8 cellular contexts compared by ENCODE assay signal in genomic region chr2:200809506-200810251, GRCh38. TPM values are rescaled to one million over a fixed set of nuclear protein-coding genes. Genes with fewer than 3 reads are reported as not detected.
DNase-seq lines count a peak whose midpoint lies in the region; ATAC-seq and TF ChIP-seq lines count a peak whose summit lies in the region.

No MANE protein-coding gene starts in this region.

- WGBS in gastroesophageal sphincter (ENCODE audit: low coverage in 1 of 2), 2 donors: 72 to 84% methylated on average over 5 to 7 of the region's 7 CpGs

- H3K9me3 ChIP-seq in HCT116 (ENCODE audit: control insufficient read depth in 1 of 2, insufficient read depth in 1 of 2, low read depth in 1 of 2, low read length in 2 of 2) (no peaks in the 10 kb centered on the region), gastroesophageal sphincter (no peaks in the 10 kb centered on the region)

- POLR2A ChIA-PET in HCT116 (lab: Charles Lee): no interaction called here

- H3K27ac ChIP-seq in HCT116 (ENCODE audit: low read depth, low read length) (no peak overlapping the region), gastroesophageal sphincter (peak overlapping the region; percentile 96 to 100 (median 98)), skin epidermis (peak overlapping the region in 17 of 21 experiments; percentile 96 to 100 (median 99))

- H3K36me3 ChIP-seq in HCT116 (ENCODE audit: control insufficient read depth in 1 of 2, insufficient read depth in 2 of 2, low read length in 2 of 2) (peaks cover 15 to 16% of the 10 kb centered on the region in 2 experiments), gastroesophageal sphincter (peaks cover 0 to 7% of the 10 kb centered on the region in 2 donors)

- H3K36me3 Mint-ChIP-seq in activated T-helper 2 cell treated with anti-CD3 and anti-CD28 coated beads, Interferon-gamma antibody, Interleukin-2, Interleukin-4, amounts not matched to agents 10 μg/mL and 5 μg/mL and 100 μg/mL, durations not matched to agents 14 hours and 24 hours and 36 hours (ENCODE audit: low read depth): peaks cover 26% of the 10 kb centered on the region

- BruUV-seq in HCT116 (replicated peaks; lab: Mats Ljungman, UMichigan): no TSS peak

- no peak for TF ChIP-seq POLR2A in HCT116 (IDR thresholded peaks at IDR 0.05; ENCODE audit: borderline replicate concordance, extremely low read depth, insufficient read depth, insufficient read length)
- TF ChIP-seq POLR2A in gastroesophageal sphincter (IDR thresholded peaks at IDR 0.05): no peak

- no peak overlapping the region for H3K9ac ChIP-seq in HCT116 (ENCODE audit: low read length)

- TF ChIP-seq RAD21 in HCT116 (IDR thresholded peaks at IDR 0.05; ENCODE audit: low read depth): no peak

- no peak overlapping the region for H3K4me3 ChIP-seq in HCT116 (replicated peaks in 1 of 2; ENCODE audit: low read depth in 1 of 2, low read length in 2 of 2)
- H3K4me3 ChIP-seq in gastroesophageal sphincter: no peak overlapping the region
- no peak overlapping the region for H3K4me3 ChIP-seq in skin epidermis

- TF ChIP-seq CTCF in HCT116 (IDR thresholded peaks at IDR 0.05 in 2 of 3, conservative IDR thresholded peaks at IDR 0.05 in 1 of 3; ENCODE audit: borderline replicate concordance in 1 of 3, insufficient read depth in 1 of 3, low read depth in 2 of 3, low read length in 2 of 3) (no peak), gastroesophageal sphincter (IDR thresholded peaks at IDR 0.05) (no peak)

- peaks cover 28% of the 10 kb centered on the region for H3K4me1 Mint-ChIP-seq in activated T-helper 2 cell treated with anti-CD3 and anti-CD28 coated beads, Interferon-gamma antibody, Interleukin-2, Interleukin-4, amounts not matched to agents 10 μg/mL and 5 μg/mL and 100 μg/mL, durations not matched to agents 14 hours and 24 hours and 36 hours (ENCODE audit: low read depth)

- H3K4me2 ChIP-seq in HCT116 (ENCODE audit: low read length): peak overlapping the region; percentile 82; the same call in 1 of the 2 replicates

- ATAC-seq in HCT116: no peak
- ATAC-seq in gastroesophageal sphincter: no peak

- H4K20me1 ChIP-seq in HCT116 (ENCODE audit: insufficient read depth): peaks cover 15% of the 10 kb centered on the region; the same call in 1 of the 2 replicates

- DNase-seq in HCT116 (ENCODE audit: low read depth, low spot score): no peak
- DNase-seq in activated T-helper 2 cell treated with anti-CD3 and anti-CD28 coated beads, Interferon-gamma antibody, Interleukin-2, Interleukin-4, amounts not matched to agents 10 μg/mL and 5 μg/mL and 100 μg/mL, durations not matched to agents 14 hours and 24 hours and 36 hours (ENCODE audit: low spot score): no peak
- no peak for DNase-seq in NCI-H510A treated with DMSO at 0.1 percent for 48 hours (lab: John Stamatoyannopoulos, UW)
- no peak for DNase-seq in OCI-M1 (lab: John Stamatoyannopoulos, UW)
- DNase-seq in activated gamma-delta T cell (lab: John Stamatoyannopoulos, UW): no peak
- DNase-seq in stimulated activated CD4-positive, alpha-beta T cell treated with anti-CD3 and anti-CD28 coated beads, Interleukin-4, amount 100 ng/mL, for 24 hours: no peak

- CTCF ChIA-PET in HCT116 (lab: Charles Lee): no interaction called here

- no peaks in the 10 kb centered on the region for H3K9me3 Mint-ChIP-seq in activated T-helper 2 cell treated with anti-CD3 and anti-CD28 coated beads, Interferon-gamma antibody, Interleukin-2, Interleukin-4, amounts not matched to agents 10 μg/mL and 5 μg/mL and 100 μg/mL, durations not matched to agents 14 hours and 24 hours and 36 hours

- H3K27me3 Mint-ChIP-seq in activated T-helper 2 cell treated with anti-CD3 and anti-CD28 coated beads, Interferon-gamma antibody, Interleukin-2, Interleukin-4, amounts not matched to agents 10 μg/mL and 5 μg/mL and 100 μg/mL, durations not matched to agents 14 hours and 24 hours and 36 hours (ENCODE audit: low read depth): peaks cover 3% of the 10 kb centered on the region

- H3K4me3 Mint-ChIP-seq in activated T-helper 2 cell treated with anti-CD3 and anti-CD28 coated beads, Interferon-gamma antibody, Interleukin-2, Interleukin-4, amounts not matched to agents 10 μg/mL and 5 μg/mL and 100 μg/mL, durations not matched to agents 14 hours and 24 hours and 36 hours (ENCODE audit: low read depth): peak overlapping the region; percentile 88

- H3K27me3 ChIP-seq in HCT116 (ENCODE audit: insufficient read depth, low read length) (no peaks in the 10 kb centered on the region), gastroesophageal sphincter (no peaks in the 10 kb centered on the region)

- TF ChIP-seq EP300 in gastroesophageal sphincter (IDR thresholded peaks at IDR 0.05): no peak

- no peak overlapping the region for H2AFZ ChIP-seq in HCT116 (ENCODE audit: low read depth, low read length, poor library complexity, severe bottlenecking)

- H3K4me1 ChIP-seq in HCT116 (ENCODE audit: control insufficient read depth in 1 of 2, insufficient read depth in 2 of 2, low read length in 2 of 2): peaks cover 12 to 26% of the 10 kb centered on the region in 2 experiments
- H3K4me1 ChIP-seq in gastroesophageal sphincter: peaks cover 10 to 34% (median 28%) of the 10 kb centered on the region in 3 donors

- RAD21 ChIA-PET in HCT116 (lab: Charles Lee; ENCODE audit: low non-redundant PET in 1 of 2, low total read pairs in 2 of 2, uncharacterized antibody in 2 of 2, unreplicated experiment in 2 of 2): no interaction called here

- intact Hi-C loops in HCT116 (cut with micrococcal nuclease): loop anchor here (2.0 to 5.0 kb wide), 3 partner anchors 45 to 832 kb away; partner anchors contain the start of gene CLK1
- intact Hi-C loops in activated T-helper 2 cell treated with anti-CD3 and anti-CD28 coated beads, Interferon-gamma antibody, Interleukin-2, Interleukin-4, amounts not matched to agents 10 μg/mL and 5 μg/mL and 100 μg/mL, durations not matched to agents 14 hours and 24 hours and 36 hours (cut with micrococcal nuclease): loop anchor here (2.0 to 5.0 kb wide), 3 partner anchors 282 to 852 kb away; partner anchors contain the start of genes CFLAR, MAIP1, SGO2 and TYW5

- no peak overlapping the region for H3K27ac Mint-ChIP-seq in activated T-helper 2 cell treated with anti-CD3 and anti-CD28 coated beads, Interferon-gamma antibody, Interleukin-2, Interleukin-4, amounts not matched to agents 10 μg/mL and 5 μg/mL and 100 μg/mL, durations not matched to agents 14 hours and 24 hours and 36 hours

- H3K79me2 ChIP-seq in HCT116 (ENCODE audit: insufficient read depth, low read length): peaks cover 30% of the 10 kb centered on the region

- no peaks in the 10 kb centered on the region for H3K9me2 ChIP-seq in HCT116 (ENCODE audit: insufficient read depth)

TF ChIP-seq in HCT116, 20 proteins besides CTCF, POLR2A, EP300 and RAD21 (continues in another document):
- TF ChIP-seq REST (IDR thresholded peaks at IDR 0.05; ENCODE audit: low read depth) (no peak), ZNF274 (IDR thresholded peaks at IDR 0.05; ENCODE audit: low read depth, low read length) (no peak), EZH2phosphoT487 (IDR thresholded peaks at IDR 0.05; ENCODE audit: borderline replicate concordance) (no peak), YY1 (IDR thresholded peaks at IDR 0.05; ENCODE audit: extremely low read depth, insufficient replicate concordance, low read depth, low read length) (no peak), JUND (IDR thresholded peaks at IDR 0.05) (no peak), ELF1 (IDR thresholded peaks at IDR 0.05; ENCODE audit: borderline replicate concordance, low read depth) (no peak), SRF (IDR thresholded peaks at IDR 0.05; ENCODE audit: low read depth) (no peak), POLR2AphosphoS5 (IDR thresholded peaks at IDR 0.05; ENCODE audit: low read depth, low read length) (no peak), ATF3 (IDR thresholded peaks at IDR 0.05) (no peak), FOSL1 (IDR thresholded peaks at IDR 0.05; ENCODE audit: low read depth) (no peak), CEBPB (IDR thresholded peaks at IDR 0.05; ENCODE audit: low read depth) (no peak)

RNA-seq across cellular contexts. Expression of gene BZW1, which starts 2.0 kb away (rescaled TPM):
- total RNA-seq in HCT116 (2021; ENCODE audit: unreplicated experiment) (454 TPM), gastroesophageal sphincter (100 to 1,000 TPM; 253 to 372 (median 274) TPM)
- 274 and 315 TPM in 2 replicates for polyA plus RNA-seq in HCT116 (2012)
- total RNA-seq in activated T-helper 2 cell treated with anti-CD3 and anti-CD28 coated beads, Interferon-gamma antibody, Interleukin-2, Interleukin-4, amounts not matched to agents 10 μg/mL and 5 μg/mL and 100 μg/mL, durations not matched to agents 14 hours and 24 hours and 36 hours: 548 and 571 TPM in 2 replicates

RNA-seq across cellular contexts. Expression of gene CLK1, which starts 54.8 kb away (rescaled TPM):
- 49.1 TPM for total RNA-seq in HCT116 (2021; ENCODE audit: unreplicated experiment)
- 25.3 and 31.2 TPM in 2 replicates for polyA plus RNA-seq in HCT116 (2012)
- total RNA-seq in activated T-helper 2 cell treated with anti-CD3 and anti-CD28 coated beads, Interferon-gamma antibody, Interleukin-2, Interleukin-4, amounts not matched to agents 10 μg/mL and 5 μg/mL and 100 μg/mL, durations not matched to agents 14 hours and 24 hours and 36 hours: 114 and 122 TPM in 2 replicates
- total RNA-seq in gastroesophageal sphincter: 100 to 1,000 TPM in 3 of 4 donors, 10 to 100 TPM in 1; 79.5 to 243 (median 143) TPM
